ENCODE assay signal across 8 cellular contexts in genomic region chr5:17333755-17334154, GRCh38.
"Had no signal": no experiment of that assay in that cellular context is flagged by ENCODE, and none has a peak within 500 bp of the region (broad histone marks: within the 10 kb centered on the region; RNA-seq: fewer than 3 reads in every experiment).

No MANE protein-coding gene starts in this region.

- H3K9ac ChIP-seq: KMS-11 had no signal

- H3K27ac ChIP-seq: HL-60, KMS-11 had no signal

- FAIRE-seq: HepG2, K562 had no signal

- ATAC-seq: HepG2, K562 had no signal

- H3K4me2 ChIP-seq: KMS-11 had no signal

- H3K4me3 ChIP-seq: K562 had no signal

- DNase-seq: IMR-90, KBM-7, KG1 had no signal

- H3K27me3 Mint-ChIP-seq: IgD-negative memory B cell had no signal

- H3K27ac Mint-ChIP-seq: IgD-negative memory B cell had no signal
